ENCODE assay signal across 8 cellular contexts in the genomic region with DNA sequence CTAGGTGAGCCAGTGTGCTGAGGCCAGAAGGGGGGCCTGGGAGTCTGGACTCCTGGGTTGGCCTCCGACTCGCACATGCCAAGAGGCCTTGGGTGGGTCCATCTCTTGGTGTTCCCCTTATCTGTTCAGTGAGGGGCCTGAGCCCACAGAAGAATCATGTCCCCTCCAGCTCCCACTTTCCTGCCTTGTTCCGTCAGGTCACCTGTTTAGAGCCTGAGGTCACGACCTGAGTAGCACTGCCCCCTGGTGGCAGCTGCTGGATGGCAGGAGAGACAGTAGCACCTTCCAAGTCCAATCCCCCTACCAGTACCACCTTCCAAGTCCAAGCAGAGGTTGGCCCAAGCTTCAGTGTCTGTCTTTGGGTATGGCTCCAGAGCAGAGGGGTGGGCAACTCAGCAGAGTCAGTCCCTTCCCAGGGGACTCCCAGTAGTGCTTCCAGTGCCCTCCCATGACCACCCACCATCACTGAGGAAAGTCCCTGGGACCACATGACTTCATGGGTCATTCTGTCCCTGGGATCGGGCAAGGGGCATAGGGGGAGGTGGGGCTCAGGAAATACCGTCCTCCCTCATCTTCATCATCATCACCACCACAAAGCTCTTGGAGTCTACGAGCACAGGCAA.
DNase-seq lines count a peak whose midpoint lies in the region; ATAC-seq and TF ChIP-seq lines count a peak whose summit lies in the region.

No MANE protein-coding gene starts in this region.

- DNase-seq in ACHN: peak; percentile 27
- DNase-seq in activated CD8-positive, alpha-beta memory T cell treated with anti-CD3 and anti-CD28 coated beads, Interleukin-2, amount 50 U/mL, for 48 hours: peak; percentile 87
- DNase-seq in glutamatergic neuron: peak; percentile 70
- DNase-seq in stimulated activated CD4-positive, alpha-beta T cell treated with anti-CD3 and anti-CD28 coated beads, TNF-alpha, amount 100 ng/mL, for 4 hours (ENCODE audit: low read depth in 3 of 3): peak in 2 of 3 experiments; percentile 10 to 23
- no peak for DNase-seq in retina

- no peaks in the 10 kb centered on the region for H3K36me3 Mint-ChIP-seq in glutamatergic neuron (ENCODE audit: unreplicated experiment)

- ATAC-seq in GM18861 (IDR thresholded peaks at IDR 0.05; ENCODE audit: unreplicated experiment): peak; percentile 61
- ATAC-seq in HG02840 (IDR thresholded peaks at IDR 0.05; ENCODE audit: low FRiP score, unreplicated experiment): no peak

- H3K27me3 Mint-ChIP-seq in glutamatergic neuron (ENCODE audit: unreplicated experiment): peaks cover 4% of the 10 kb centered on the region

- peak; percentile 84 for TF ChIP-seq CTCF in LNCAP (IDR thresholded peaks at IDR 0.05)
- TF ChIP-seq CTCF in glutamatergic neuron (IDR thresholded peaks at IDR 0.05; ENCODE audit: partially characterized antibody, unreplicated experiment): peak; percentile 74

- no peaks in the 10 kb centered on the region for H3K9me3 Mint-ChIP-seq in glutamatergic neuron (ENCODE audit: unreplicated experiment)

- in situ Hi-C loops in ACHN (cut with HindIII; ENCODE audit: low pct_ligation_motif_present, low pct_unique_long_range_greater_than_20kb, low sequenced_read_pairs): no loop called here

- H3K27ac Mint-ChIP-seq in glutamatergic neuron (ENCODE audit: unreplicated experiment): no peak overlapping the region

- no peak overlapping the region for H3K4me3 Mint-ChIP-seq in glutamatergic neuron (ENCODE audit: unreplicated experiment)

- no peaks in the 10 kb centered on the region for H3K4me1 Mint-ChIP-seq in glutamatergic neuron (ENCODE audit: low read depth, unreplicated experiment)
